Comparison of ENCODE assay signal across 29 cellular contexts in genomic region chr7:154862153-154862791, GRCh38.
DNase-seq lines count a peak whose midpoint lies in the region; ATAC-seq and TF ChIP-seq lines count a peak whose summit lies in the region.
"Had no signal": no experiment of that assay in that cellular context is flagged by ENCODE, and none has a peak within 500 bp of the region (broad histone marks: within the 10 kb centered on the region; RNA-seq: fewer than 3 reads in every experiment).

No MANE protein-coding gene starts in this region.

- TF ChIP-seq CTCF in OCI-LY3 (IDR thresholded peaks at IDR 0.05; ENCODE audit: low read depth, low read length) (no peak), thyroid gland (IDR thresholded peaks at IDR 0.05) (no peak)

- H3K4ac ChIP-seq in trophoblast cell (ENCODE audit: low read depth, low read length), result no peak overlapping the region

- H3K27ac ChIP-seq in OCI-LY3 (ENCODE audit: low read length) (no peak overlapping the region), thyroid gland (no peak overlapping the region), trophoblast cell (ENCODE audit: low read depth, low read length) (no peak overlapping the region)
- H3K27ac ChIP-seq: adrenal gland; BLaER1 treated with 17β-estradiol and CSF1 and Interleukin-3, amounts not matched to agents 10 nM and 100 nM; left lung; pancreas; SK-N-MC; upper lobe of right lung had no signal

- H3K23ac ChIP-seq in trophoblast cell (ENCODE audit: low read length), result no peak overlapping the region

- H4K12ac ChIP-seq in trophoblast cell (ENCODE audit: low read depth, low read length), result no peak overlapping the region

- no peak for ATAC-seq in left cardiac atrium
- ATAC-seq in activated naive CD4-positive, alpha-beta T cell treated with anti-CD3 and anti-CD28 coated beads, Interleukin-2, amount 50 U/mL, for 72 hours, result no peak
- ATAC-seq: activated T-cell treated with anti-CD3 and anti-CD28 coated beads, Interleukin-2, amount 50 U/mL, for 4 hours; esophagus mucosa; left lung; pancreas; stimulated activated naive B cell treated with anti-CD40 and anti-IgM and Interleukin-4, amounts not matched to agents 10 μg/mL and 1 μg/mL and 100 μg/mL, for 72 hours; upper lobe of right lung had no signal

- H3K79me2 ChIP-seq in OCI-LY3 (ENCODE audit: low read length) (no peaks in the 10 kb centered on the region), trophoblast cell (ENCODE audit: control insufficient read depth, insufficient read depth, low read length, poor library complexity) (no peaks in the 10 kb centered on the region)

- H4K20me1 ChIP-seq in OCI-LY3 (ENCODE audit: insufficient read depth, low read length), result no peaks in the 10 kb centered on the region
- H4K20me1 ChIP-seq: BLaER1 treated with 17β-estradiol and CSF1 and Interleukin-3, amounts not matched to agents 10 nM and 100 nM had no signal

- no peak overlapping the region for H2AK5ac ChIP-seq in trophoblast cell (ENCODE audit: low read length)

- no peak overlapping the region for H4K91ac ChIP-seq in trophoblast cell (ENCODE audit: low read depth, low read length)

- no peak overlapping the region for H3K14ac ChIP-seq in trophoblast cell (ENCODE audit: low read length)

- H3K9ac ChIP-seq in OCI-LY3 (ENCODE audit: low read length) (no peak overlapping the region), trophoblast cell (ENCODE audit: low read length) (no peak overlapping the region)
- H3K9ac ChIP-seq: BLaER1 treated with 17β-estradiol and CSF1 and Interleukin-3, amounts not matched to agents 10 nM and 100 nM had no signal

- no peak for TF ChIP-seq POLR2A in thyroid gland (IDR thresholded peaks at IDR 0.05)

- no peaks in the 10 kb centered on the region for H3K79me1 ChIP-seq in trophoblast cell (ENCODE audit: low read length)

- H3K9me3 ChIP-seq in OCI-LY3 (ENCODE audit: insufficient read depth, low read length) (no peaks in the 10 kb centered on the region), thyroid gland (no peaks in the 10 kb centered on the region), trophoblast cell (ENCODE audit: insufficient read depth, low read depth, low read length) (peaks cover 4% of the 10 kb centered on the region)
- H3K9me3 ChIP-seq: adrenal gland; BLaER1 treated with 17β-estradiol and CSF1 and Interleukin-3, amounts not matched to agents 10 nM and 100 nM; left lung; pancreas; upper lobe of right lung had no signal

- H3K36me3 ChIP-seq in OCI-LY3 (replicated peaks; ENCODE audit: low read depth, low read length) (no peaks in the 10 kb centered on the region), thyroid gland (no peaks in the 10 kb centered on the region), trophoblast cell (ENCODE audit: control insufficient read depth in 1 of 2, insufficient read depth in 2 of 2, low read length in 2 of 2) (no peaks in the 10 kb centered on the region)
- H3K36me3 ChIP-seq: adrenal gland; BLaER1 treated with 17β-estradiol and CSF1 and Interleukin-3, amounts not matched to agents 10 nM and 100 nM; left lung; pancreas; upper lobe of right lung had no signal

- intact Hi-C loops in cardiac septum (cut with DNase I) (no loop called here), left cardiac atrium (cut with DNase I) (no loop called here), thyroid gland (cut with DNase I) (no loop called here)

- H2BK120ac ChIP-seq in trophoblast cell (ENCODE audit: insufficient read depth, low read length, poor library complexity), result no peak overlapping the region

- H3K36me3 Mint-ChIP-seq in activated naive CD4-positive, alpha-beta T cell treated with anti-CD3 and anti-CD28 coated beads, Interleukin-2, amount 50 U/mL, for 72 hours, result no peaks in the 10 kb centered on the region
- H3K36me3 Mint-ChIP-seq: brain; stimulated activated naive B cell treated with anti-CD40 and anti-IgM and Interleukin-4, amounts not matched to agents 10 μg/mL and 1 μg/mL and 100 μg/mL, for 72 hours had no signal

- H3K4me3 ChIP-seq in OCI-LY3 (ENCODE audit: low read length) (peak overlapping the region; percentile 7; the same call in 1 of the 2 replicates), thyroid gland (replicated peaks in 1 of 3) (no peak overlapping the region), trophoblast cell (ENCODE audit: low read depth, low read length) (no peak overlapping the region)
- H3K4me3 ChIP-seq: adrenal gland; BLaER1 treated with 17β-estradiol and CSF1 and Interleukin-3, amounts not matched to agents 10 nM and 100 nM; left lung; pancreas; SK-N-MC; upper lobe of right lung had no signal

- H3K4me2 ChIP-seq in OCI-LY3 (ENCODE audit: low read length) (peak overlapping the region; percentile 62), trophoblast cell (ENCODE audit: low read length) (no peak overlapping the region)

- H2BK12ac ChIP-seq in trophoblast cell (ENCODE audit: low read length), result no peak overlapping the region

- H3K27ac Mint-ChIP-seq in activated naive CD4-positive, alpha-beta T cell treated with anti-CD3 and anti-CD28 coated beads, Interleukin-2, amount 50 U/mL, for 72 hours, result no peak overlapping the region
- H3K27ac Mint-ChIP-seq: activated naive CD4-positive, alpha-beta T cell treated with anti-CD3 and anti-CD28 coated beads for 36 hours; brain; stimulated activated naive B cell treated with anti-CD40 and anti-IgM and Interleukin-4, amounts not matched to agents 10 μg/mL and 1 μg/mL and 100 μg/mL, for 72 hours; T-helper 1 cell treated with Interleukin-12 subunit alpha and Interleukin-12 subunit beta and Interleukin-4 antibody, amounts not matched to agents 30 μg/mL and 1 μg/mL, for 36 hours had no signal

- no peak overlapping the region for H2BK5ac ChIP-seq in trophoblast cell (ENCODE audit: low read depth, low read length, poor library complexity)

- 34 to 36% methylated on average over 10 to 16 of the region's 16 CpGs for WGBS in thyroid gland, 2 donors
- WGBS in trophoblast cell (ENCODE audit: extremely low coverage, insufficient coverage, insufficient read length), result no CpG with 5 or more reads among the region's 16 CpGs

- no peak overlapping the region for H4K8ac ChIP-seq in trophoblast cell (ENCODE audit: low read depth, low read length)

- H2AFZ ChIP-seq in OCI-LY3 (ENCODE audit: low read depth, low read length) (no peak overlapping the region), trophoblast cell (ENCODE audit: insufficient read depth, low read length, poor library complexity) (no peak overlapping the region)

- DNase-seq in cardiac septum (ENCODE audit: low spot score) (peak; percentile 60), left cardiac atrium (no peak), NCI-H1105 (lab: John Stamatoyannopoulos, UW) (peak; percentile 13), thyroid gland (peak; percentile 48 to 49), NCI-H1694 treated with DMSO at 0.1 percent for 48 hours (lab: John Stamatoyannopoulos, UW) (no peak), trophoblast cell (no peak)
- DNase-seq in activated naive CD4-positive, alpha-beta T cell treated with anti-CD3 and anti-CD28 coated beads, Interleukin-2, amount 50 U/mL, for 72 hours (ENCODE audit: low spot score in 2 of 2), result no peak
- DNase-seq: activated CD4-positive, CD25-positive, alpha-beta regulatory T cell; activated naive CD4-positive, alpha-beta T cell treated with anti-CD3 and anti-CD28 coated beads for 36 hours; activated T-cell treated with anti-CD3 and anti-CD28 coated beads, Interleukin-2, amount 50 U/mL, for 4 hours; adrenal gland; cerebellar nuclear complex; DND-41; KBM-7; left lung; mesendoderm; NCI-H226; NCI-H82; OCI-M1; pancreas; small intestine; stimulated activated naive B cell treated with anti-CD40 and anti-IgM and Interleukin-4, amounts not matched to agents 10 μg/mL and 1 μg/mL and 100 μg/mL, for 72 hours; upper lobe of right lung had no signal

- no peak overlapping the region for H3K18ac ChIP-seq in trophoblast cell (ENCODE audit: low read length)

- peaks cover 40% of the 10 kb centered on the region for H3K27me3 ChIP-seq in OCI-LY3 (ENCODE audit: low read depth, low read length)
- no peaks in the 10 kb centered on the region for H3K27me3 ChIP-seq in thyroid gland
- H3K27me3 ChIP-seq in trophoblast cell (ENCODE audit: insufficient read depth, low read length), result no peaks in the 10 kb centered on the region
- H3K27me3 ChIP-seq: adrenal gland; BLaER1 treated with 17β-estradiol and CSF1 and Interleukin-3, amounts not matched to agents 10 nM and 100 nM; pancreas had no signal

- H3K4me1 ChIP-seq in OCI-LY3 (ENCODE audit: low read length) (peaks cover 51% of the 10 kb centered on the region), thyroid gland (no peaks in the 10 kb centered on the region), trophoblast cell (ENCODE audit: control insufficient read depth in 1 of 2, insufficient read depth in 2 of 2, low read length in 2 of 2) (peaks cover 0 to 8% of the 10 kb centered on the region in 2 experiments)
- H3K4me1 ChIP-seq: adrenal gland, left lung, pancreas, upper lobe of right lung had no signal

- no peaks in the 10 kb centered on the region for H3K9me3 Mint-ChIP-seq in activated naive CD4-positive, alpha-beta T cell treated with anti-CD3 and anti-CD28 coated beads, Interleukin-2, amount 50 U/mL, for 72 hours
- H3K9me3 Mint-ChIP-seq: activated naive CD4-positive, alpha-beta T cell treated with anti-CD3 and anti-CD28 coated beads for 36 hours; activated T-cell treated with anti-CD3 and anti-CD28 coated beads, Interleukin-2, amount 50 U/mL, for 4 hours; brain; stimulated activated naive B cell treated with anti-CD40 and anti-IgM and Interleukin-4, amounts not matched to agents 10 μg/mL and 1 μg/mL and 100 μg/mL, for 72 hours; T-helper 1 cell treated with Interleukin-12 subunit alpha and Interleukin-12 subunit beta and Interleukin-4 antibody, amounts not matched to agents 30 μg/mL and 1 μg/mL, for 36 hours had no signal

Comparison
In these comparisons a context has a peak if more than half of its experiments do, and no peak if none do; other contexts are left out.
1. DNase-seq: peak in cardiac septum (single experiment), NCI-H1105 (single experiment) and thyroid gland (2 of 2); none in left cardiac atrium (single experiment), NCI-H1694 treated with DMSO at 0.1 percent for 48 hours (single experiment), trophoblast cell (0 of 2) and activated naive CD4-positive, alpha-beta T cell treated with anti-CD3 and anti-CD28 coated beads, Interleukin-2, amount 50 U/mL, for 72 hours (0 of 2).